ENCODE assay signal across 18 cellular contexts in genomic region chr1:175536921-175537320, GRCh38.
"Had no signal": no experiment of that assay in that cellular context is flagged by ENCODE, and none has a peak within 500 bp of the region (broad histone marks: within the 10 kb centered on the region; RNA-seq: fewer than 3 reads in every experiment).

No MANE protein-coding gene starts in this region.

- DNase-seq: activated CD4-positive, alpha-beta T cell treated with anti-CD3 and anti-CD28 coated beads, Interleukin-2, amount 10 ng/mL, durations not matched to agents 24 days and 14 days; activated CD4-positive, alpha-beta T cell treated with anti-CD3 and anti-CD28 coated beads, Interleukin-2, amount 50 U/mL, for 4 hours; activated CD8-positive, alpha-beta T cell treated with anti-CD3 and anti-CD28 coated beads for 36 hours; activated effector memory CD4-positive, alpha-beta T cell treated with anti-CD3 and anti-CD28 coated beads, Interleukin-2, amount 50 U/mL, for 16 hours; activated naive CD4-positive, alpha-beta T cell treated with Interleukin-2 at 50 U/mL for 16 hours; activated naive CD8-positive, alpha-beta T cell treated with anti-CD3 and anti-CD28 coated beads, Interleukin-2, amount 10 ng/mL, durations not matched to agents 7 days and 5 days; activated T-cell treated with anti-CD3 and anti-CD28 coated beads, Interleukin-2, amount 50 U/mL, for 1 hour; activated T-cell treated with anti-CD3 and anti-CD28 coated beads, Interleukin-2, amount 50 U/mL, for 72 hours; amygdala; Karpas-422; NCI-H1048; NCI-H1105 treated with DMSO at 0.1 percent for 48 hours; NCI-H1436; NCI-H1930; NCI-H2081 treated with DMSO at 0.1 percent for 48 hours; NCI-H526; SHP77 treated with DMSO at 0.1 percent for 48 hours; SK-N-SH had no signal
